Comparison of ENCODE assay signal across 1 cellular context in the genomic region with DNA sequence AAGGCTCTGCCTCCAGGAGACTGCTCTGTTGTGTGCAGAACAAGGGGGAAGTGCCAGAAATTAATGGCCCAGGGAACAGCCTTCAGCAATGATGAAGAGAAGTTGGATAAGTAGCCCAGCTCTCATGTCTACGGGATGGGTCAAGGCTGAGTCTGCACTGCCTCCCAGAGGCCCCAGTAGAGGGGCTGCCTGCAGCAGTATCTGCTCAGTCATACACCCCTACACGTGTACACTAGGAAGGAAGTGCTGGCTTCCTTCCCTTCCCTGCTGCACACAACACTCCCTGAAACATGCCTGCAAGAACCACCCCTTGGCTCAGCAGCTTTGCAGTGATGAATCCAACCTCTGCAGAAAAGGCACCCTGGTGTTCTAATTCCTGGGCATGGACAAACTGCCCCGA.
TF ChIP-seq lines count a peak whose summit lies in the region.

No MANE protein-coding gene starts in this region.

TF ChIP-seq in H1, 55 proteins besides CTCF, POLR2A, EP300 and RAD21 (continued from another document):
- TF ChIP-seq, protein P1, sequence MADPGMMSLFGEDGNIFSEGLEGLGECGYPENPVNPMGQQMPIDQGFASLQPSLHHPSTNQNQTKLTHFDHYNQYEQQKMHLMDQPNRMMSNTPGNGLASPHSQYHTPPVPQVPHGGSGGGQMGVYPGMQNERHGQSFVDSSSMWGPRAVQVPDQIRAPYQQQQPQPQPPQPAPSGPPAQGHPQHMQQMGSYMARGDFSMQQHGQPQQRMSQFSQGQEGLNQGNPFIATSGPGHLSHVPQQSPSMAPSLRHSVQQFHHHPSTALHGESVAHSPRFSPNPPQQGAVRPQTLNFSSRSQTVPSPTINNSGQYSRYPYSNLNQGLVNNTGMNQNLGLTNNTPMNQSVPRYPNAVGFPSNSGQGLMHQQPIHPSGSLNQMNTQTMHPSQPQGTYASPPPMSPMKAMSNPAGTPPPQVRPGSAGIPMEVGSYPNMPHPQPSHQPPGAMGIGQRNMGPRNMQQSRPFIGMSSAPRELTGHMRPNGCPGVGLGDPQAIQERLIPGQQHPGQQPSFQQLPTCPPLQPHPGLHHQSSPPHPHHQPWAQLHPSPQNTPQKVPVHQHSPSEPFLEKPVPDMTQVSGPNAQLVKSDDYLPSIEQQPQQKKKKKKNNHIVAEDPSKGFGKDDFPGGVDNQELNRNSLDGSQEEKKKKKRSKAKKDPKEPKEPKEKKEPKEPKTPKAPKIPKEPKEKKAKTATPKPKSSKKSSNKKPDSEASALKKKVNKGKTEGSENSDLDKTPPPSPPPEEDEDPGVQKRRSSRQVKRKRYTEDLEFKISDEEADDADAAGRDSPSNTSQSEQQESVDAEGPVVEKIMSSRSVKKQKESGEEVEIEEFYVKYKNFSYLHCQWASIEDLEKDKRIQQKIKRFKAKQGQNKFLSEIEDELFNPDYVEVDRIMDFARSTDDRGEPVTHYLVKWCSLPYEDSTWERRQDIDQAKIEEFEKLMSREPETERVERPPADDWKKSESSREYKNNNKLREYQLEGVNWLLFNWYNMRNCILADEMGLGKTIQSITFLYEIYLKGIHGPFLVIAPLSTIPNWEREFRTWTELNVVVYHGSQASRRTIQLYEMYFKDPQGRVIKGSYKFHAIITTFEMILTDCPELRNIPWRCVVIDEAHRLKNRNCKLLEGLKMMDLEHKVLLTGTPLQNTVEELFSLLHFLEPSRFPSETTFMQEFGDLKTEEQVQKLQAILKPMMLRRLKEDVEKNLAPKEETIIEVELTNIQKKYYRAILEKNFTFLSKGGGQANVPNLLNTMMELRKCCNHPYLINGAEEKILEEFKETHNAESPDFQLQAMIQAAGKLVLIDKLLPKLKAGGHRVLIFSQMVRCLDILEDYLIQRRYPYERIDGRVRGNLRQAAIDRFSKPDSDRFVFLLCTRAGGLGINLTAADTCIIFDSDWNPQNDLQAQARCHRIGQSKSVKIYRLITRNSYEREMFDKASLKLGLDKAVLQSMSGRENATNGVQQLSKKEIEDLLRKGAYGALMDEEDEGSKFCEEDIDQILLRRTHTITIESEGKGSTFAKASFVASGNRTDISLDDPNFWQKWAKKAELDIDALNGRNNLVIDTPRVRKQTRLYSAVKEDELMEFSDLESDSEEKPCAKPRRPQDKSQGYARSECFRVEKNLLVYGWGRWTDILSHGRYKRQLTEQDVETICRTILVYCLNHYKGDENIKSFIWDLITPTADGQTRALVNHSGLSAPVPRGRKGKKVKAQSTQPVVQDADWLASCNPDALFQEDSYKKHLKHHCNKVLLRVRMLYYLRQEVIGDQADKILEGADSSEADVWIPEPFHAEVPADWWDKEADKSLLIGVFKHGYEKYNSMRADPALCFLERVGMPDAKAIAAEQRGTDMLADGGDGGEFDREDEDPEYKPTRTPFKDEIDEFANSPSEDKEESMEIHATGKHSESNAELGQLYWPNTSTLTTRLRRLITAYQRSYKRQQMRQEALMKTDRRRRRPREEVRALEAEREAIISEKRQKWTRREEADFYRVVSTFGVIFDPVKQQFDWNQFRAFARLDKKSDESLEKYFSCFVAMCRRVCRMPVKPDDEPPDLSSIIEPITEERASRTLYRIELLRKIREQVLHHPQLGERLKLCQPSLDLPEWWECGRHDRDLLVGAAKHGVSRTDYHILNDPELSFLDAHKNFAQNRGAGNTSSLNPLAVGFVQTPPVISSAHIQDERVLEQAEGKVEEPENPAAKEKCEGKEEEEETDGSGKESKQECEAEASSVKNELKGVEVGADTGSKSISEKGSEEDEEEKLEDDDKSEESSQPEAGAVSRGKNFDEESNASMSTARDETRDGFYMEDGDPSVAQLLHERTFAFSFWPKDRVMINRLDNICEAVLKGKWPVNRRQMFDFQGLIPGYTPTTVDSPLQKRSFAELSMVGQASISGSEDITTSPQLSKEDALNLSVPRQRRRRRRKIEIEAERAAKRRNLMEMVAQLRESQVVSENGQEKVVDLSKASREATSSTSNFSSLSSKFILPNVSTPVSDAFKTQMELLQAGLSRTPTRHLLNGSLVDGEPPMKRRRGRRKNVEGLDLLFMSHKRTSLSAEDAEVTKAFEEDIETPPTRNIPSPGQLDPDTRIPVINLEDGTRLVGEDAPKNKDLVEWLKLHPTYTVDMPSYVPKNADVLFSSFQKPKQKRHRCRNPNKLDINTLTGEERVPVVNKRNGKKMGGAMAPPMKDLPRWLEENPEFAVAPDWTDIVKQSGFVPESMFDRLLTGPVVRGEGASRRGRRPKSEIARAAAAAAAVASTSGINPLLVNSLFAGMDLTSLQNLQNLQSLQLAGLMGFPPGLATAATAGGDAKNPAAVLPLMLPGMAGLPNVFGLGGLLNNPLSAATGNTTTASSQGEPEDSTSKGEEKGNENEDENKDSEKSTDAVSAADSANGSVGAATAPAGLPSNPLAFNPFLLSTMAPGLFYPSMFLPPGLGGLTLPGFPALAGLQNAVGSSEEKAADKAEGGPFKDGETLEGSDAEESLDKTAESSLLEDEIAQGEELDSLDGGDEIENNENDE (IDR thresholded peaks at IDR 0.05; ENCODE audit: insufficient replicate concordance, low read length) = no peak
- TF ChIP-seq SUZ12 (IDR thresholded peaks at IDR 0.05; ENCODE audit: low read length) (no peak), ASH2L (IDR thresholded peaks at IDR 0.05; ENCODE audit: low read length) (no peak), KDM1A (IDR thresholded peaks at IDR 0.05; ENCODE audit: borderline replicate concordance, low read length) (no peak), YY1 (IDR thresholded peaks at IDR 0.05; ENCODE audit: low read depth, low read length) (no peak)
TF ChIP-seq in H1: peak in this region for 0.
